Comparison of ENCODE assay signal across 9 cellular contexts in genomic region chr4:74364649-74365491, GRCh38. TPM values are rescaled to one million over a fixed set of nuclear protein-coding genes. Genes with fewer than 3 reads are reported as not detected.
A peak's percentile ranks its signal among the peaks of the same experiment; 100 is the strongest.
DNase-seq lines count a peak whose midpoint lies in the region; ATAC-seq, FAIRE-seq and TF ChIP-seq lines count a peak whose summit lies in the region.
"Had no signal": no experiment of that assay in that cellular context is flagged by ENCODE, and none has a peak within 500 bp of the region (broad histone marks: within the 10 kb centered on the region; RNA-seq: fewer than 3 reads in every experiment).

A gene with protein sequence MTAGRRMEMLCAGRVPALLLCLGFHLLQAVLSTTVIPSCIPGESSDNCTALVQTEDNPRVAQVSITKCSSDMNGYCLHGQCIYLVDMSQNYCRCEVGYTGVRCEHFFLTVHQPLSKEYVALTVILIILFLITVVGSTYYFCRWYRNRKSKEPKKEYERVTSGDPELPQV (plus strand): TSS chr4:74365145. CDS start chr4:74365309, 164 bp downstream.

- peak within 1 kb of the TSS; percentile 69 for H3K4me3 ChIP-seq in A549

- intact Hi-C loops in activated T-helper 1 cell treated with anti-CD3 and anti-CD28 coated beads, Interleukin-12 subunit alpha, Interleukin-12 subunit beta, Interleukin-2, Interleukin-4 antibody, amounts not matched to agents 30 ng/mL and 10 ng/mL and 1 ng/mL, durations not matched to agents 14 hours and 24 hours and 36 hours (cut with micrococcal nuclease), result no loop called here
- intact Hi-C loops in left cardiac atrium (cut with DNase I), result no loop called here
- intact Hi-C loops in posterior vena cava (cut with DNase I), result no loop called here

- no peak for TF ChIP-seq RAD21 in A549 (conservative IDR thresholded peaks at IDR 0.05 in 1 of 2, IDR thresholded peaks at IDR 0.05 in 1 of 2)

- no peak for TF ChIP-seq EP300 in A549 (IDR thresholded peaks at IDR 0.05)

- H3K36me3 Mint-ChIP-seq in activated T-helper 1 cell treated with anti-CD3 and anti-CD28 coated beads, Interleukin-12 subunit alpha, Interleukin-12 subunit beta, Interleukin-2, Interleukin-4 antibody, amounts not matched to agents 30 ng/mL and 10 ng/mL and 1 ng/mL, durations not matched to agents 14 hours and 24 hours and 36 hours (ENCODE audit: low read depth), result no peaks in the 10 kb centered on the region

- ATAC-seq in A549 (peak; percentile 83 to 86), GM18870 (IDR thresholded peaks at IDR 0.05; ENCODE audit: unreplicated experiment) (peak; percentile 43), HG03378 (IDR thresholded peaks at IDR 0.05; ENCODE audit: unreplicated experiment) (peak; percentile 44), left cardiac atrium (peak; percentile 57 to 88)

- peaks cover 35% of the 10 kb centered on the region for H3K27me3 Mint-ChIP-seq in activated T-helper 1 cell treated with anti-CD3 and anti-CD28 coated beads, Interleukin-12 subunit alpha, Interleukin-12 subunit beta, Interleukin-2, Interleukin-4 antibody, amounts not matched to agents 30 ng/mL and 10 ng/mL and 1 ng/mL, durations not matched to agents 14 hours and 24 hours and 36 hours (ENCODE audit: insufficient read depth)

- H3K27ac Mint-ChIP-seq in activated T-helper 1 cell treated with anti-CD3 and anti-CD28 coated beads, Interleukin-12 subunit alpha, Interleukin-12 subunit beta, Interleukin-2, Interleukin-4 antibody, amounts not matched to agents 30 ng/mL and 10 ng/mL and 1 ng/mL, durations not matched to agents 14 hours and 24 hours and 36 hours, result peak within 1 kb of the TSS; percentile 30

- CTCF ChIA-PET in A549 (lab: Yijun Ruan, JAX), result interaction anchor here (1.4 to 2.1 kb wide), 2 partner anchors 43 to 45 kb away, joined by 3 to 7 read pairs; no protein-coding TSS in a partner anchor

- H3K4me1 Mint-ChIP-seq in activated T-helper 1 cell treated with anti-CD3 and anti-CD28 coated beads, Interleukin-12 subunit alpha, Interleukin-12 subunit beta, Interleukin-2, Interleukin-4 antibody, amounts not matched to agents 30 ng/mL and 10 ng/mL and 1 ng/mL, durations not matched to agents 14 hours and 24 hours and 36 hours (ENCODE audit: low read depth), result peaks cover 7% of the 10 kb centered on the region

- H3K4me3 Mint-ChIP-seq in activated T-helper 1 cell treated with anti-CD3 and anti-CD28 coated beads, Interleukin-12 subunit alpha, Interleukin-12 subunit beta, Interleukin-2, Interleukin-4 antibody, amounts not matched to agents 30 ng/mL and 10 ng/mL and 1 ng/mL, durations not matched to agents 14 hours and 24 hours and 36 hours, result peak within 1 kb of the TSS; percentile 71

- no peaks in the 10 kb centered on the region for H3K9me3 Mint-ChIP-seq in activated T-helper 1 cell treated with anti-CD3 and anti-CD28 coated beads, Interleukin-12 subunit alpha, Interleukin-12 subunit beta, Interleukin-2, Interleukin-4 antibody, amounts not matched to agents 30 ng/mL and 10 ng/mL and 1 ng/mL, durations not matched to agents 14 hours and 24 hours and 36 hours

- peak; percentile 90 for TF ChIP-seq POLR2A in A549 (IDR thresholded peaks at IDR 0.05; ENCODE audit: low read length)

- DNase-seq in A549 (ENCODE audit: low read depth in 1 of 2, low spot score in 1 of 2) (peak; percentile 33 to 88), left cardiac atrium (peak; percentile 30), posterior vena cava (ENCODE audit: low spot score) (peak; percentile 83), GM19240 (ENCODE audit: insufficient read length, low spot score) (no peak), SW 1271 (lab: John Stamatoyannopoulos, UW) (no peak)
- peak; percentile 0 for DNase-seq in activated T-helper 1 cell treated with anti-CD3 and anti-CD28 coated beads, Interleukin-12 subunit alpha, Interleukin-12 subunit beta, Interleukin-2, Interleukin-4 antibody, amounts not matched to agents 30 ng/mL and 10 ng/mL and 1 ng/mL, durations not matched to agents 14 hours and 24 hours and 36 hours (ENCODE audit: low spot score)

- FAIRE-seq in A549 (lab: Jason Lieb, UNC), result no peak

- H3K4me1 ChIP-seq in A549, result peaks cover 38% of the 10 kb centered on the region

- H3K4me2 ChIP-seq in A549, result peak within 1 kb of the TSS; percentile 82

- TF ChIP-seq CTCF in A549 (IDR thresholded peaks at IDR 0.05), result no peak

- POLR2A ChIA-PET in A549 (lab: Yijun Ruan, JAX), result interaction anchor here (0.6 to 1.7 kb wide), 6 partner anchors 11 to 289 kb away, joined by 4 to 13 read pairs (median 5); no protein-coding TSS in a partner anchor

- H3K9me3 ChIP-seq in A549, result no peaks in the 10 kb centered on the region
- H3K9me3 ChIP-seq: adrenal gland had no signal

- peak within 1 kb of the TSS; percentile 76 to 90 for H3K27ac ChIP-seq in A549
- H3K27ac ChIP-seq: adrenal gland had no signal

- under 1% methylated on average over 29 of the region's 40 CpGs for WGBS in A549 (ENCODE audit: missing lambda C conversion rate)

TF ChIP-seq in A549, 52 proteins besides CTCF, POLR2A, EP300 and RAD21:
- TF ChIP-seq CEBPB (IDR thresholded peaks at IDR 0.05) (peak; percentile 42 to 43; a peak in 3 of 4 replicates), MAX (IDR thresholded peaks at IDR 0.05) (peak; percentile 37; the same call in 1 of the 2 replicates), JUN (IDR thresholded peaks at IDR 0.05) (peak; percentile 50 to 80; a peak in 4 of 5 replicates), HMGXB4 (CRISPR knock-in tag; IDR thresholded peaks at IDR 0.05; ENCODE audit: borderline replicate concordance) (no peak)
- TF ChIP-seq, protein P1, sequence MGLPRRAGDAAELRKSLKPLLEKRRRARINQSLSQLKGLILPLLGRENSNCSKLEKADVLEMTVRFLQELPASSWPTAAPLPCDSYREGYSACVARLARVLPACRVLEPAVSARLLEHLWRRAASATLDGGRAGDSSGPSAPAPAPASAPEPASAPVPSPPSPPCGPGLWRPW (IDR thresholded peaks at IDR 0.05), result no peak

RNA-seq across cellular contexts. Expression of the gene that starts here (rescaled TPM):
- polyA plus RNA-seq in A549 (2011; rRNA removed) (71.1 and 102 TPM in 2 replicates), A549 (2017; fragmentation: RNase III; extraction: RNeasy Plus Mini Kit Qiagen cat#74134 plus additional on column Dnase treatment) (32.6 to 39.7 TPM (median 34.0 TPM) in 3 replicates)
- polyA plus RNA-seq in A549 (2012; cell fraction: cytosol; rRNA removed), result 21.8 and 27.3 TPM in 2 replicates
- 35.6 and 42.5 TPM in 2 replicates for polyA plus RNA-seq in A549 (2012; cell fraction: nucleus; rRNA removed)
- 51.5 and 64.8 TPM in 2 replicates for polyA minus RNA-seq in A549 (2011; rRNA and poly(A)+ RNA removed)
- total RNA-seq in activated T-helper 1 cell treated with anti-CD3 and anti-CD28 coated beads, Interleukin-12 subunit alpha, Interleukin-12 subunit beta, Interleukin-2, Interleukin-4 antibody, amounts not matched to agents 30 ng/mL and 10 ng/mL and 1 ng/mL, durations not matched to agents 14 hours and 24 hours and 36 hours, result not detected in 2 replicates
- total RNA-seq in left cardiac atrium (1 to 10 TPM in 1 of 2 donors, under 1 TPM in 1; 0.84 to 2.9 TPM), posterior vena cava (under 1 TPM; 0.29 to 0.37 TPM)

Comparison
In these comparisons a context has a peak if more than half of its experiments do, and no peak if none do; other contexts are left out.
1. Peak in DNase-seq in activated T-helper 1 cell treated with anti-CD3 and anti-CD28 coated beads, Interleukin-12 subunit alpha, Interleukin-12 subunit beta, Interleukin-2, Interleukin-4 antibody, amounts not matched to agents 30 ng/mL and 10 ng/mL and 1 ng/mL, durations not matched to agents 14 hours and 24 hours and 36 hours; RNA of the gene not detected or under 1 TPM.
2. Peak in DNase-seq in posterior vena cava; RNA of the gene not detected or under 1 TPM.
3. DNase-seq: peak in A549 (2 of 2) and left cardiac atrium (single experiment); none in GM19240 (single experiment) and SW 1271 (0 of 2).
4. Peak in every context shown above with its lines, with median percentiles within 50 percentile points of each other: ATAC-seq.